Comparison of ENCODE assay signal across 31 cellular contexts in genomic region chr11:77422690-77423089, GRCh38.
"Had no signal": no experiment of that assay in that cellular context is flagged by ENCODE, and none has a peak within 500 bp of the region (broad histone marks: within the 10 kb centered on the region; RNA-seq: fewer than 3 reads in every experiment).

No MANE protein-coding gene starts in this region.

- DNase-seq: naive thymus-derived CD4-positive, alpha-beta T cell; natural killer cell; occipital lobe; ovary; posterior cingulate gyrus; psoas muscle; right cardiac atrium; spleen; stimulated activated CD4-positive, alpha-beta T cell treated with anti-CD3 and anti-CD28 coated beads, Interleukin-12 subunit alpha, Interleukin-12 subunit beta, amount 100 ng/mL, for 4 hours; stimulated activated CD4-positive, alpha-beta T cell treated with anti-CD3 and anti-CD28 coated beads, Interleukin-1b, Interleukin-23, amount 100 ng/mL, for 48 hours; stimulated activated CD4-positive, alpha-beta T cell treated with anti-CD3 and anti-CD28 coated beads, Interleukin-4, amount 100 ng/mL, for 1 hour; stimulated activated CD4-positive, alpha-beta T cell treated with anti-CD3 and anti-CD28 coated beads, Interleukin-4, amount 100 ng/mL, for 4 hours; stimulated activated CD8-positive, alpha-beta memory T cell treated with anti-CD3 and anti-CD28 coated beads, Interleukin-4, amount 100 ng/mL, for 48 hours; stimulated activated naive CD4-positive, alpha-beta T cell; stimulated activated naive CD8-positive, alpha-beta T cell treated with anti-CD3 and anti-CD28 coated beads, Interleukin-15, amount 100 ng/mL, for 72 hours; stimulated activated naive CD8-positive, alpha-beta T cell treated with anti-CD3 and anti-CD28 coated beads, Interleukin-15, Interleukin-2, amounts not matched to agents 100 U/mL and 50 U/mL, for 24 hours; substantia nigra; thyroid gland; trophoblast cell; upper lobe of right lung; uterus had no signal

- H3K4me3 ChIP-seq: neural progenitor cell, ovary, psoas muscle, skin epidermis, smooth muscle cell, spleen, thoracic aorta, thyroid gland, tibial nerve, upper lobe of right lung, uterus had no signal

- H3K27ac ChIP-seq: neural progenitor cell, ovary, parathyroid adenoma, psoas muscle, skin epidermis, spleen, thoracic aorta, thyroid gland, tibial nerve, upper lobe of right lung, uterus had no signal

- H3K27me3 Mint-ChIP-seq: progenitor cell of endocrine pancreas; stimulated activated memory B cell treated with anti-CD40 and anti-IgM and Interleukin-4, amounts not matched to agents 10 μg/mL and 1 μg/mL and 100 μg/mL, for 72 hours had no signal

- H3K4me1 ChIP-seq: parathyroid adenoma, thyroid gland, tibial nerve, upper lobe of right lung, uterus had no signal

- H3K4me2 ChIP-seq: neural progenitor cell, smooth muscle cell had no signal

- H3K9me3 ChIP-seq: ovary, psoas muscle, spleen, thoracic aorta, thyroid gland, tibial nerve, upper lobe of right lung, uterus had no signal

- H2AFZ ChIP-seq: neural progenitor cell, parathyroid adenoma had no signal

- H3K27me3 ChIP-seq: neural progenitor cell, ovary, spleen, thyroid gland, tibial nerve, upper lobe of right lung, uterus had no signal

- H3K36me3 Mint-ChIP-seq: natural killer cell; neural progenitor cell; stimulated activated memory B cell treated with anti-CD40 and anti-IgM and Interleukin-4, amounts not matched to agents 10 μg/mL and 1 μg/mL and 100 μg/mL, for 72 hours had no signal

- H3K79me2 ChIP-seq: parathyroid adenoma had no signal

- ATAC-seq: naive thymus-derived CD4-positive, alpha-beta T cell; natural killer cell; psoas muscle; right cardiac atrium; sciatic nerve; stimulated activated memory B cell treated with anti-CD40 and anti-IgM and Interleukin-4, amounts not matched to agents 10 μg/mL and 1 μg/mL and 100 μg/mL, for 72 hours; stimulated activated naive CD8-positive, alpha-beta T cell treated with anti-CD3 and anti-CD28 coated beads, Interleukin-15, amount 100 ng/mL, for 72 hours; stimulated activated naive CD8-positive, alpha-beta T cell treated with anti-CD3 and anti-CD28 coated beads, Interleukin-15, Interleukin-2, amounts not matched to agents 100 U/mL and 50 U/mL, for 24 hours; upper lobe of right lung had no signal

- H3K9me3 Mint-ChIP-seq: naive thymus-derived CD4-positive, alpha-beta T cell; natural killer cell; nephron; neural progenitor cell; stimulated activated memory B cell treated with anti-CD40 and anti-IgM and Interleukin-4, amounts not matched to agents 10 μg/mL and 1 μg/mL and 100 μg/mL, for 72 hours; stimulated activated naive CD8-positive, alpha-beta T cell treated with anti-CD3 and anti-CD28 coated beads, Interleukin-15, amount 100 ng/mL, for 72 hours had no signal

- H3K9ac ChIP-seq: neural progenitor cell, parathyroid adenoma had no signal

- H3K4me1 Mint-ChIP-seq: natural killer cell had no signal

- H3K4me3 Mint-ChIP-seq: naive thymus-derived CD4-positive, alpha-beta T cell; natural killer cell; nephron; neural progenitor cell; stimulated activated memory B cell treated with anti-CD40 and anti-IgM and Interleukin-4, amounts not matched to agents 10 μg/mL and 1 μg/mL and 100 μg/mL, for 72 hours; stimulated activated naive CD8-positive, alpha-beta T cell treated with anti-CD3 and anti-CD28 coated beads, Interleukin-15, amount 100 ng/mL, for 72 hours had no signal

- H3K27ac Mint-ChIP-seq: naive thymus-derived CD4-positive, alpha-beta T cell; natural killer cell; nephron; neural progenitor cell; stimulated activated memory B cell treated with anti-CD40 and anti-IgM and Interleukin-4, amounts not matched to agents 10 μg/mL and 1 μg/mL and 100 μg/mL, for 72 hours; stimulated activated naive CD8-positive, alpha-beta T cell treated with anti-CD3 and anti-CD28 coated beads, Interleukin-15, amount 100 ng/mL, for 72 hours had no signal

- H3K36me3 ChIP-seq: neural progenitor cell, ovary, spleen, thoracic aorta, thyroid gland, tibial nerve, upper lobe of right lung, uterus had no signal
